ENCODE assay signal across 7 cellular contexts in the genomic region with DNA sequence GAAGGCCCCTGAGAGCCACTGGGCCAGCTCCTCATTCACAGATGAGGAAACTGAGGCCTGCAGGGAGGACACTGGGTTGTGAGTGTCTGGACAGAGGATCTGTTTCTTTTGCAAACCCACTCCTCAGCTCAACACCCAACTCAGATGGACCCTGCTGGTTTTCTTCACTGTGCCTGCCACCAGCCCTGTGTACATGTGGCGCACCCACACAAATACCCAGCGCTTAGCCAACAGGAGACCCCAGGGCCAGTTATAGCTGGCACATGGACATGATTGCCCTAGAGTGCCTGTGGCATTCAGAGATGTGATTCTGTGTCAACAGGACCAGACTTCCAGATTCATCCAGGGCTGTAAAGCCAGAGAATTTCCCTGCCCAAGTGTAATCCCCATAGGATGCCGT.
"Had no signal": no experiment of that assay in that cellular context is flagged by ENCODE, and none has a peak within 500 bp of the region (broad histone marks: within the 10 kb centered on the region; RNA-seq: fewer than 3 reads in every experiment).

No MANE protein-coding gene starts in this region.

- H3K4me1 ChIP-seq: adrenal gland had no signal

- H3K27me3 ChIP-seq: adrenal gland, tibial nerve had no signal

- DNase-seq: activated CD4-positive, alpha-beta T cell treated with anti-CD3 and anti-CD28 coated beads, Interleukin-2, amount 50 U/mL, for 1 hour; activated naive CD4-positive, alpha-beta T cell treated with anti-CD3 and anti-CD28 coated beads, Interleukin-2, amount 10 ng/mL, durations not matched to agents 7 days and 5 days; adrenal gland; cerebellar nuclear complex; SIG-M5 had no signal

- H3K4me3 ChIP-seq: adrenal gland, tibial nerve had no signal

- ATAC-seq: natural killer cell treated with Interleukin-12 subunit alpha and Interleukin-12 subunit beta and Interleukin-15 and Interleukin-18, amount 100 ng/mL, for 72 hours had no signal

- H3K9me3 ChIP-seq: adrenal gland, tibial nerve had no signal

- H3K36me3 ChIP-seq: adrenal gland, tibial nerve had no signal
